ENCODE assay signal across 8 cellular contexts in the genomic region with DNA sequence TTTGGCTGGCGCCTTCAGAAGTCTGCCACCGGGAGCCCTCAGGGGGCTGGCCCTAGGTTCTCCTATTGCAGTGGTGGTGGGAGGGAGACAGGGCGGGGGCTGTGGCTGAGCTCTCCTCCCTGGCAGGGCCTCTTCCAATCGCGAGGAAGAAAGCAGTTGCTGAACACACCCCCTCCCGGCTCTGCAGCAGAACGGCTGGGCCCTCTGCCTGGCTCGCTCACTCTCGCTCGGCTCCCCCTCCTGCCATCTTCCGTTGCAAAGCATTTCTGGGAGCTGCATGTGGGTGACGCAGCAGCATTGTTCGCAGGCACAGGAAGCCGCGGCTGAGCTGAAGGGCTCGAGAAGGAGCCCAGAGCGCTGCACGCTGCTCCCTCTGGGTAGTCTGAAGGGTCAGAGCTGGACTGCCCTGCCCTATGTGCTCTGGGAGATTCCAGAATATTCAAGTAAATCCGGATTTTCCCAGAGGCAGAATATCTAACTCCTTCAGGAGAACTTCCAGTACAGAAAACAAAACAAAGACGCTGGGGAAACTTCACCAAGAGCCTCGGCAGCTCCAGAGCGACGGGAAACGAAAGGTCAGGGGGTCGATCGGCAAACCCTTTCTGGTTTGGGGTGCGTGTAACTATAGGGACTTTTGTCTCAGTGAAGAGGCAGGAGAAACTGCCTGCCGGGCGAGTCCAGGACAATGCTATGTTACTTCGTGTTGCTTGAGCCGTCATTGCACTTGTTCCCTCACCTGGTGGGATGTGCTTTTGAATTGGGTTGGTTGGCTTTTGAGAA. TPM values are rescaled to one million over a fixed set of nuclear protein-coding genes. Genes with fewer than 3 reads are reported as not detected.
DNase-seq lines count a peak whose midpoint lies in the region; ATAC-seq and TF ChIP-seq lines count a peak whose summit lies in the region.

No MANE protein-coding gene starts in this region.

- peak; percentile 92 to 93 for TF ChIP-seq POLR2A in uterus (IDR thresholded peaks at IDR 0.05)

- whole genome bisulfite sequencing in right cardiac atrium, result under 1% methylated on average over 31 of the region's 31 CpGs

- peaks cover 44% of the 10 kb centered on the region for H3K36me3 Mint-ChIP-seq in T-helper 2 cell treated with Interferon-gamma antibody and Interleukin-4, amounts not matched to agents 5 μg/mL and 100 μg/mL, for 36 hours (ENCODE audit: low read depth)

- peak overlapping the region; percentile 94 to 96 for H3K27ac ChIP-seq in ascending aorta
- H3K27ac ChIP-seq in right cardiac atrium (ENCODE audit: low read length), result peak overlapping the region; percentile 100
- H3K27ac ChIP-seq in uterus, result peak overlapping the region; percentile 84 to 91

- peaks cover 7 to 29% of the 10 kb centered on the region in 2 donors for H3K4me1 ChIP-seq in ascending aorta
- H3K4me1 ChIP-seq in right cardiac atrium (ENCODE audit: control insufficient read depth, insufficient read depth, low read length), result peaks cover 13% of the 10 kb centered on the region
- H3K4me1 ChIP-seq in uterus, result peaks cover 0 to 15% of the 10 kb centered on the region in 2 donors

- peak; percentile 92 for DNase-seq in NCI-H187 treated with DMSO at 0.1 percent for 48 hours (lab: John Stamatoyannopoulos, UW)
- peak; percentile 97 for DNase-seq in T-helper 2 cell treated with Interferon-gamma antibody and Interleukin-4, amounts not matched to agents 5 μg/mL and 100 μg/mL, for 36 hours (ENCODE audit: low spot score)
- DNase-seq in ascending aorta (ENCODE audit: low spot score in 2 of 2), result peak; percentile 93 to 99
- peak; percentile 98 to 99 (median 98) for DNase-seq in right cardiac atrium
- peak; percentile 97 for DNase-seq in pulmonary artery endothelial cell (ENCODE audit: low read depth, low spot score)
- DNase-seq in uterus, result peak; percentile 95 to 97

- no peaks in the 10 kb centered on the region for H3K27me3 ChIP-seq in ascending aorta
- H3K27me3 ChIP-seq in right cardiac atrium (ENCODE audit: control insufficient read depth, insufficient read depth), result no peaks in the 10 kb centered on the region
- H3K27me3 ChIP-seq in uterus, result no peaks in the 10 kb centered on the region

- H3K4me1 Mint-ChIP-seq in T-helper 2 cell treated with Interferon-gamma antibody and Interleukin-4, amounts not matched to agents 5 μg/mL and 100 μg/mL, for 36 hours (ENCODE audit: low read depth), result peaks cover 36% of the 10 kb centered on the region

- intact Hi-C loops in ascending aorta (cut with DNase I) (loop anchor here (2.0 kb wide), 1 partner anchor 49 kb away; a partner anchor contains a TSS), right cardiac atrium (cut with DNase I) (no loop called here), uterus (cut with DNase I; ENCODE audit: low total_unique reads) (no loop called here)

- ATAC-seq in GM18502 (IDR thresholded peaks at IDR 0.05; ENCODE audit: poor library complexity, unreplicated experiment), result peak; percentile 86
- peak; percentile 78 for ATAC-seq in HG02943 (IDR thresholded peaks at IDR 0.05; ENCODE audit: low read depth, unreplicated experiment)
- ATAC-seq in right cardiac atrium, result peak; percentile 98 to 99

- H3K9me3 Mint-ChIP-seq in T-helper 2 cell treated with Interferon-gamma antibody and Interleukin-4, amounts not matched to agents 5 μg/mL and 100 μg/mL, for 36 hours, result no peaks in the 10 kb centered on the region

- H3K4me3 Mint-ChIP-seq in T-helper 2 cell treated with Interferon-gamma antibody and Interleukin-4, amounts not matched to agents 5 μg/mL and 100 μg/mL, for 36 hours, result peak overlapping the region; percentile 98

- H3K4me3 ChIP-seq in ascending aorta (peak overlapping the region; percentile 77 to 79), right cardiac atrium (ENCODE audit: low read length) (peak overlapping the region; percentile 98), uterus (peak overlapping the region; percentile 68 to 72)

- H3K9me3 ChIP-seq in ascending aorta (no peaks in the 10 kb centered on the region), right cardiac atrium (ENCODE audit: control insufficient read depth, low read length) (no peaks in the 10 kb centered on the region), uterus (no peaks in the 10 kb centered on the region)

- peak in 1 of 3 experiments; percentile 11 for TF ChIP-seq CTCF in ascending aorta (IDR thresholded peaks at IDR 0.05)
- peak in 3 of 4 experiments; percentile 9 to 32 (median 23) for TF ChIP-seq CTCF in uterus (IDR thresholded peaks at IDR 0.05)

- peak overlapping the region; percentile 98 for H3K27ac Mint-ChIP-seq in T-helper 2 cell treated with Interferon-gamma antibody and Interleukin-4, amounts not matched to agents 5 μg/mL and 100 μg/mL, for 36 hours

- H3K36me3 ChIP-seq in ascending aorta, result peaks cover 7 to 21% of the 10 kb centered on the region in 2 donors
- H3K36me3 ChIP-seq in uterus, result no peaks in the 10 kb centered on the region

- H3K27me3 Mint-ChIP-seq in T-helper 2 cell treated with Interferon-gamma antibody and Interleukin-4, amounts not matched to agents 5 μg/mL and 100 μg/mL, for 36 hours (ENCODE audit: low read depth), result no peaks in the 10 kb centered on the region

RNA-seq across cellular contexts. Expression of a gene that starts 26.3 kb away (rescaled TPM):
- total RNA-seq in ascending aorta (65.3 TPM), right cardiac atrium (10 to 100 TPM; 50.4 to 56.5 (median 52.5) TPM), pulmonary artery endothelial cell (35.7 and 49.5 TPM in 2 replicates), uterus (10 to 100 TPM; 25.0 to 93.8 (median 64.2) TPM)
- 56.6 TPM for polyA plus RNA-seq in right cardiac atrium

RNA-seq across cellular contexts. Expression of a gene that starts 49.1 kb away (rescaled TPM):
- total RNA-seq in ascending aorta (54.7 TPM), right cardiac atrium (10 to 100 TPM; 20.0 to 25.3 (median 22.8) TPM), pulmonary artery endothelial cell (27.0 and 30.1 TPM in 2 replicates), uterus (10 to 100 TPM in 3 of 4 donors, 1 to 10 TPM in 1; 7.4 to 63.7 (median 22.5) TPM)
- polyA plus RNA-seq in right cardiac atrium, result 18.0 TPM

Comparison
In these comparisons a context has a peak if more than half of its experiments do, and no peak if none do; other contexts are left out.
1. Peak in every context shown above with its lines: DNase-seq, ATAC-seq, H3K4me3 ChIP-seq and H3K27ac ChIP-seq.